In genomic region chr22:39309881-39310714, GRCh38 we compare ENCODE assay signal across 9 cellular contexts. TPM values are rescaled to one million over a fixed set of nuclear protein-coding genes. Genes with fewer than 3 reads are reported as not detected.
DNase-seq lines count a peak whose midpoint lies in the region; ATAC-seq lines count a peak whose summit lies in the region.
"Had no signal": no experiment of that assay in that cellular context is flagged by ENCODE, and none has a peak within 500 bp of the region (broad histone marks: within the 10 kb centered on the region; RNA-seq: fewer than 3 reads in every experiment).

No MANE protein-coding gene starts in this region.

- no peak overlapping the region for H3K4me3 ChIP-seq in subcutaneous abdominal adipose tissue (ENCODE audit: low read depth in 1 of 5, low read length in 5 of 5)

- peaks cover 2 to 38% (median 37%) of the 10 kb centered on the region in 5 donors for H3K36me3 ChIP-seq in subcutaneous abdominal adipose tissue (ENCODE audit: control insufficient read depth in 5 of 5, insufficient read depth in 5 of 5, low read length in 5 of 5)

- H3K27me3 ChIP-seq in subcutaneous abdominal adipose tissue (ENCODE audit: control insufficient read depth in 5 of 5, insufficient read depth in 4 of 5, low read length in 5 of 5): peaks cover 0 to 2% (median 0%) of the 10 kb centered on the region in 5 donors

- peaks cover 11% of the 10 kb centered on the region for H3K4me1 Mint-ChIP-seq in activated naive CD4-positive, alpha-beta T cell treated with anti-CD3 and anti-CD28 coated beads, Interleukin-2, amount 10 ng/mL, durations not matched to agents 7 days and 5 days
- H3K4me1 Mint-ChIP-seq in activated naive CD4-positive, alpha-beta T cell treated with anti-CD3 and anti-CD28 coated beads for 36 hours (ENCODE audit: low read depth): peaks cover 7% of the 10 kb centered on the region

- H3K36me3 Mint-ChIP-seq in activated naive CD4-positive, alpha-beta T cell treated with anti-CD3 and anti-CD28 coated beads, Interleukin-2, amount 10 ng/mL, durations not matched to agents 7 days and 5 days: peaks cover 34% of the 10 kb centered on the region
- peaks cover 33% of the 10 kb centered on the region for H3K36me3 Mint-ChIP-seq in activated naive CD4-positive, alpha-beta T cell treated with anti-CD3 and anti-CD28 coated beads for 36 hours (ENCODE audit: low read depth)

- peak overlapping the region; percentile 64 for H3K27ac Mint-ChIP-seq in activated naive CD4-positive, alpha-beta T cell treated with anti-CD3 and anti-CD28 coated beads, Interleukin-2, amount 10 ng/mL, durations not matched to agents 7 days and 5 days
- H3K27ac Mint-ChIP-seq in activated naive CD4-positive, alpha-beta T cell treated with anti-CD3 and anti-CD28 coated beads for 36 hours: no peak overlapping the region

- no peak overlapping the region for H3K4me3 Mint-ChIP-seq in activated naive CD4-positive, alpha-beta T cell treated with anti-CD3 and anti-CD28 coated beads, Interleukin-2, amount 10 ng/mL, durations not matched to agents 7 days and 5 days
- H3K4me3 Mint-ChIP-seq in activated naive CD4-positive, alpha-beta T cell treated with anti-CD3 and anti-CD28 coated beads for 36 hours: no peak overlapping the region

- CTCF ChIA-PET in activated naive CD4-positive, alpha-beta T cell treated with anti-CD3 and anti-CD28 coated beads, Interleukin-2, amount 10 ng/mL, durations not matched to agents 7 days and 5 days (lab: Charles Lee): interaction anchor here (1.0 to 4.6 kb wide), 11 partner anchors 8 to 714 kb away, joined by 3 to 103 read pairs (median 4); no protein-coding TSS in a partner anchor
- CTCF ChIA-PET in activated naive CD4-positive, alpha-beta T cell treated with anti-CD3 and anti-CD28 coated beads for 36 hours (lab: Charles Lee): interaction anchor here (0.6 to 4.3 kb wide), 9 partner anchors 8 to 219 kb away, joined by 3 to 63 read pairs (median 4); no protein-coding TSS in a partner anchor

- H3K27me3 Mint-ChIP-seq in activated naive CD4-positive, alpha-beta T cell treated with anti-CD3 and anti-CD28 coated beads, Interleukin-2, amount 10 ng/mL, durations not matched to agents 7 days and 5 days: no peaks in the 10 kb centered on the region
- no peaks in the 10 kb centered on the region for H3K27me3 Mint-ChIP-seq in activated naive CD4-positive, alpha-beta T cell treated with anti-CD3 and anti-CD28 coated beads for 36 hours (ENCODE audit: low read depth)

- intact Hi-C loops in activated naive CD4-positive, alpha-beta T cell treated with anti-CD3 and anti-CD28 coated beads for 36 hours (cut with micrococcal nuclease): loop anchor here (2.0 to 5.0 kb wide), 2 partner anchors 69 to 88 kb away; no protein-coding TSS in a partner anchor

- H3K4me1 ChIP-seq in subcutaneous abdominal adipose tissue (ENCODE audit: control insufficient read depth in 5 of 5, insufficient read depth in 5 of 5, low read length in 5 of 5): peaks cover 5 to 53% (median 40%) of the 10 kb centered on the region in 5 donors

- H3K9me3 Mint-ChIP-seq in activated naive CD4-positive, alpha-beta T cell treated with anti-CD3 and anti-CD28 coated beads, Interleukin-2, amount 10 ng/mL, durations not matched to agents 7 days and 5 days: no peaks in the 10 kb centered on the region
- H3K9me3 Mint-ChIP-seq in activated naive CD4-positive, alpha-beta T cell treated with anti-CD3 and anti-CD28 coated beads for 36 hours: no peaks in the 10 kb centered on the region

- peak overlapping the region; percentile 77 for H3K27ac ChIP-seq in subcutaneous abdominal adipose tissue (ENCODE audit: low read depth, low read length)
- H3K27ac ChIP-seq: neutrophil had no signal

- H3K9ac ChIP-seq in subcutaneous abdominal adipose tissue (ENCODE audit: low read length in 5 of 5): no peak overlapping the region

- no peak for DNase-seq in activated naive CD4-positive, alpha-beta T cell treated with anti-CD3 and anti-CD28 coated beads, Interleukin-2, amount 10 ng/mL, durations not matched to agents 7 days and 5 days
- no peak for DNase-seq in activated naive CD4-positive, alpha-beta T cell treated with anti-CD3 and anti-CD28 coated beads for 36 hours
- DNase-seq in RPMI7951 (ENCODE audit: low read depth) (peak; percentile 53), fibroblast of gingiva (ENCODE audit: low read depth) (peak; percentile 45), NCI-H1694 (lab: John Stamatoyannopoulos, UW) (no peak), GM19240 (ENCODE audit: insufficient read length, low spot score) (no peak)

- H3K9me3 ChIP-seq in subcutaneous abdominal adipose tissue (ENCODE audit: control insufficient read depth in 5 of 5, low read length in 5 of 5): no peaks in the 10 kb centered on the region
- H3K9me3 ChIP-seq: neutrophil had no signal

- ATAC-seq in HG03571 (IDR thresholded peaks at IDR 0.05; ENCODE audit: unreplicated experiment): no peak

RNA-seq across cellular contexts. Expression of gene RPL3, which starts 9.3 kb away (rescaled TPM):
- 1,000 to 10,000 TPM; 3,434 to 3,511 TPM for total RNA-seq in activated naive CD4-positive, alpha-beta T cell treated with anti-CD3 and anti-CD28 coated beads for 36 hours
- 1,170 and 1,583 TPM in 2 replicates for total RNA-seq in RPMI7951 (2014; rRNA removed; shearing (Covaris generic))

RNA-seq across cellular contexts. Expression of gene SYNGR1, which starts 39.7 kb away (rescaled TPM):
- under 1 TPM; 0.27 to 0.29 TPM for total RNA-seq in activated naive CD4-positive, alpha-beta T cell treated with anti-CD3 and anti-CD28 coated beads for 36 hours
- 7.0 and 14.8 TPM in 2 replicates for total RNA-seq in RPMI7951 (2014; rRNA removed; shearing (Covaris generic))

Comparison
In these comparisons a context has a peak if more than half of its experiments do, and no peak if none do; other contexts are left out.
1. DNase-seq: peak in RPMI7951 (single experiment) and fibroblast of gingiva (single experiment); none in activated naive CD4-positive, alpha-beta T cell treated with anti-CD3 and anti-CD28 coated beads, Interleukin-2, amount 10 ng/mL, durations not matched to agents 7 days and 5 days (single experiment), activated naive CD4-positive, alpha-beta T cell treated with anti-CD3 and anti-CD28 coated beads for 36 hours (single experiment), NCI-H1694 (single experiment) and GM19240 (single experiment).